18 cellular contexts compared by ENCODE assay signal in genomic region chr1:23449918-23450317, GRCh38. TPM values are rescaled to one million over a fixed set of nuclear protein-coding genes. Genes with fewer than 3 reads are reported as not detected.
A peak's percentile ranks its signal among the peaks of the same experiment; 100 is the strongest.
DNase-seq lines count a peak whose midpoint lies in the region; ATAC-seq and TF ChIP-seq lines count a peak whose summit lies in the region.
"Had no signal": no experiment of that assay in that cellular context is flagged by ENCODE, and none has a peak within 500 bp of the region (broad histone marks: within the 10 kb centered on the region; RNA-seq: fewer than 3 reads in every experiment).

No MANE protein-coding gene starts in this region.

- H2AFZ ChIP-seq in hepatocyte, result no peak overlapping the region

- H3K9me3 ChIP-seq in SJCRH30 (replicated peaks) (no peaks in the 10 kb centered on the region), testis (no peaks in the 10 kb centered on the region), hepatocyte (ENCODE audit: low read depth) (no peaks in the 10 kb centered on the region)
- H3K9me3 ChIP-seq: ascending aorta, HAP-1 had no signal

- DNase-seq in NCI-H1105 (lab: John Stamatoyannopoulos, UW) (peak; percentile 9), SJCRH30 (peak; percentile 44 to 54), left colon (peak; percentile 79 to 81), testis (peak; percentile 63), hepatocyte (ENCODE audit: low spot score) (no peak), natural killer cell (no peak)
- DNase-seq: activated CD4-positive, alpha-beta T cell treated with anti-CD3 and anti-CD28 coated beads, Interleukin-2, amount 50 U/mL, for 1 hour; activated naive CD4-positive, alpha-beta T cell; Kasumi-1; NCI-H1417 treated with DMSO at 0.1 percent for 48 hours; NCI-H446; stimulated activated CD4-positive, alpha-beta T cell treated with anti-CD3 and anti-CD28 coated beads, Interleukin-4, amount 100 ng/mL, for 4 hours; stimulated activated CD8-positive, alpha-beta memory T cell treated with anti-CD3 and anti-CD28 coated beads, Interleukin-4, amount 100 ng/mL, for 48 hours; T1000 had no signal

- no peaks in the 10 kb centered on the region for H4K20me1 ChIP-seq in hepatocyte (ENCODE audit: insufficient read depth, poor library complexity, severe bottlenecking)

- H3K4me1 Mint-ChIP-seq in natural killer cell, result peaks cover 7 to 16% of the 10 kb centered on the region in 2 donors
- H3K4me1 Mint-ChIP-seq: B cell had no signal

- H3K4me1 ChIP-seq in SJCRH30 (no peaks in the 10 kb centered on the region; the same call in 1 of the 2 replicates), testis (no peaks in the 10 kb centered on the region), hepatocyte (ENCODE audit: insufficient read depth) (no peaks in the 10 kb centered on the region)
- H3K4me1 ChIP-seq: HAP-1 had no signal

- no peak for TF ChIP-seq POLR2A in testis (IDR thresholded peaks at IDR 0.05)
- no peak for TF ChIP-seq POLR2A in GM18505 (IDR thresholded peaks at IDR 0.05; ENCODE audit: borderline replicate concordance, extremely low read depth, insufficient read depth, insufficient read length)

- H3K4me2 ChIP-seq in hepatocyte, result no peak overlapping the region

- H3K27ac Mint-ChIP-seq in natural killer cell, result no peak overlapping the region
- H3K27ac Mint-ChIP-seq: B cell had no signal

- no peaks in the 10 kb centered on the region for H3K9me3 Mint-ChIP-seq in natural killer cell

- no peak overlapping the region for H3K4me3 Mint-ChIP-seq in natural killer cell
- H3K4me3 Mint-ChIP-seq: B cell had no signal

- TF ChIP-seq CTCF in testis (IDR thresholded peaks at IDR 0.05) (no peak), hepatocyte (IDR thresholded peaks at IDR 0.05; ENCODE audit: poor library complexity) (no peak), natural killer cell (IDR thresholded peaks at IDR 0.05) (no peak)

- H3K9me2 ChIP-seq in hepatocyte (replicated peaks; ENCODE audit: insufficient read depth), result no peaks in the 10 kb centered on the region

- ATAC-seq in left colon (peak; percentile 14), GM18505 (IDR thresholded peaks at IDR 0.05; ENCODE audit: unreplicated experiment) (no peak), natural killer cell (no peak)

- no peaks in the 10 kb centered on the region for H3K79me2 ChIP-seq in hepatocyte

- no peaks in the 10 kb centered on the region for H3K36me3 Mint-ChIP-seq in natural killer cell

- H3K27me3 ChIP-seq in SJCRH30, result no peaks in the 10 kb centered on the region
- H3K27me3 ChIP-seq in testis, result no peaks in the 10 kb centered on the region
- no peaks in the 10 kb centered on the region for H3K27me3 ChIP-seq in hepatocyte
- H3K27me3 ChIP-seq: ascending aorta had no signal

- H3K27ac ChIP-seq in SJCRH30 (no peak overlapping the region), testis (no peak overlapping the region), hepatocyte (no peak overlapping the region)
- H3K27ac ChIP-seq: ascending aorta had no signal

- WGBS in testis, 2 donors, result 38 to 65% methylated on average over 3 of the region's 3 CpGs
- WGBS in hepatocyte (ENCODE audit: low lambda C conversion rate, missing lambda C conversion rate), result 87% methylated on average over 3 of the region's 3 CpGs

- peaks cover 6 to 9% of the 10 kb centered on the region in 2 donors for H3K27me3 Mint-ChIP-seq in natural killer cell (ENCODE audit: low read depth in 2 of 2)
- H3K27me3 Mint-ChIP-seq: B cell had no signal

- H3K4me3 ChIP-seq in SJCRH30 (no peak overlapping the region), testis (no peak overlapping the region), hepatocyte (no peak overlapping the region)
- H3K4me3 ChIP-seq: ascending aorta, HAP-1 had no signal

- H3K36me3 ChIP-seq in SJCRH30, result peaks cover 3% of the 10 kb centered on the region
- no peaks in the 10 kb centered on the region for H3K36me3 ChIP-seq in testis (ENCODE audit: low read depth, missing control alignments)
- no peaks in the 10 kb centered on the region for H3K36me3 ChIP-seq in hepatocyte (replicated peaks; ENCODE audit: insufficient read depth, low read depth)

- intact Hi-C loops in left colon (cut with DNase I, micrococcal nuclease), result no loop called here
- intact Hi-C loops in testis (cut with DNase I; ENCODE audit: low total_unique reads), result no loop called here
- intact Hi-C loops in natural killer cell (cut with micrococcal nuclease), result no loop called here

RNA-seq across cellular contexts. Expression of gene TCEA3, which starts 25.4 kb away (rescaled TPM):
- 0.10 TPM in 1 of 2 replicates, not detected in the other for total RNA-seq in SJCRH30 (2014; rRNA removed; shearing (Covaris generic))
- total RNA-seq in left colon, result 100 to 1,000 TPM; 147 to 186 TPM
- total RNA-seq in testis, result 10 to 100 TPM; 12.6 to 14.7 TPM
- polyA plus RNA-seq in testis (ENCODE audit: insufficient read depth, low read depth, low replicate concordance), result 10.8 TPM
- total RNA-seq in hepatocyte, result 30.2 and 30.8 TPM in 2 replicates
- polyA plus RNA-seq in hepatocyte, result 27.6 and 31.2 TPM in 2 replicates
- 1 to 10 TPM in 1 of 3 donors, under 1 TPM in 2; 0.75 to 1.5 (median 0.94) TPM for total RNA-seq in natural killer cell
- total RNA-seq: B cell had no signal

RNA-seq across cellular contexts. Expression of gene ASAP3, which starts 34.1 kb away (rescaled TPM):
- 19.7 and 24.0 TPM in 2 replicates for total RNA-seq in SJCRH30 (2014; rRNA removed; shearing (Covaris generic))
- total RNA-seq in left colon (10 to 100 TPM; 33.9 to 47.1 TPM), testis (10 to 100 TPM; 43.1 to 48.0 TPM), hepatocyte (34.2 and 45.1 TPM in 2 replicates), natural killer cell (under 1 TPM; 0.25 to 0.70 (median 0.59) TPM)
- polyA plus RNA-seq in testis (ENCODE audit: insufficient read depth, low read depth, low replicate concordance) (34.1 TPM), hepatocyte (28.8 and 35.1 TPM in 2 replicates)

Comparison
In these comparisons a context has a peak if more than half of its experiments do, and no peak if none do; other contexts are left out.
1. DNase-seq: peak in NCI-H1105 (single experiment), SJCRH30 (2 of 2), left colon (2 of 2) and testis (single experiment); none in hepatocyte (single experiment) and natural killer cell (single experiment).
2. RNA of gene TCEA3, which starts 25.4 kb away (total RNA-seq): 147 to 186 TPM in left colon, 30.2 to 30.8 TPM in hepatocyte and 12.6 to 14.7 TPM in testis; 0.75 to 1.5 TPM in natural killer cell and 0.10 TPM in SJCRH30; every median in the first group is over 4 times any median in the second.
3. RNA of gene ASAP3, which starts 34.1 kb away (total RNA-seq): 43.1 to 48.0 TPM in testis, 33.9 to 47.1 TPM in left colon, 34.2 to 45.1 TPM in hepatocyte and 19.7 to 24.0 TPM in SJCRH30; 0.25 to 0.70 TPM in natural killer cell; every median in the first group is over 10 times any median in the second.